31 cellular contexts compared by ENCODE assay signal in the genomic region with DNA sequence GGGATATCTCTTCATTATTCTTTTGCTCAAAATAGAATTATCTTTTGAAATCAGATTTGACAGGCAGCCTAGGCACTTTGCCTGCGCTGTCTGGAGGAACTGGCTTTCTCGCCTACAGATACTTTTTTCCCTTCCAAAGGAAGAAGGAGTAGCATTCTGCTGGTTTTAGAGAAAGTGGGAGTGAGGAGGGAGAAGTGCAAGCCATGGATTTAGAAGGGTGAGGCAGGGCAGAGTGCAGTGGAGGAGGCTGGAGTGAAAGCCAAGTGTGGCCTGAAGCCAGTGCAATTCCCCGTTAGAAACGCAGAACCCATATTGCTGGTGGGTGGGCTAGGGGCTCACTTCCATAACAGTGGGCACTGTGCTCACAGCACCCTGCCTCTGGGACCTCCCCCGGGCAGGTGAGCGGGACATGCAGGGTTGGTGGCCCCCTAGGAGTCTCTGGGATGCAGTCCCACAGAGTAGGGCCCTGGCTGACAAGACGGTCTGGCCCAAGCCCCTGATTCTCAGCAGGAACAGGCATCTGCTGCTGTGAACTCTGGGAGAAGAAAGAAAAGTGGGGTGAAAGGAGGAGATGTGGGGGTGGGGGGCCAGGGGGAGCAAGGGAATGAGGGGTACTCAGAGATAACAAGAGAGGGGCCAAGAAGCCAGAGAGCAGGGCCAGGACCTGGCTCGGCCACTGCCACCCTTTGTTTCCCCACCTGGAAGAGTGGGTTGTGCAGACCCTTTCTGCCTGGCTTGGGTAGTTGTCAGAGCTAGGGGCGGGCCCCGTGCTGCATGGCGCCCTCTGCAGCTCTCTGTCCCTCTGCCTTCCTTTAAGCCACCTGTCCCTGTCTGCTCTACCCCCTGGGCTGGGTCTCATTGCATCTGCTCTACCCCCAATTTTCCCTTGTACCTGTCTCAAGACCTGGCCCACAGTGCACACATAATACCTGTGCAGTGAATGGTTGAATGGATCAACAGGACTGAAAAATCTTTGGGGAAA.
DNase-seq lines count a peak whose midpoint lies in the region; ATAC-seq and TF ChIP-seq lines count a peak whose summit lies in the region.
"Had no signal": no experiment of that assay in that cellular context is flagged by ENCODE, and none has a peak within 500 bp of the region (broad histone marks: within the 10 kb centered on the region; RNA-seq: fewer than 3 reads in every experiment).

No MANE protein-coding gene starts in this region.

- ATAC-seq in activated CD8-positive, alpha-beta T cell treated with anti-CD3 and anti-CD28 coated beads, Interleukin-2, amount 10 ng/mL, durations not matched to agents 7 days and 5 days: no peak
- no peak for ATAC-seq in activated CD8-positive, alpha-beta T cell treated with anti-CD3 and anti-CD28 coated beads for 36 hours
- ATAC-seq in WTC11 (peak; percentile 79), right lobe of liver (no peak), sciatic nerve (no peak)
- ATAC-seq: right cardiac atrium had no signal

- H3K9me3 Mint-ChIP-seq in activated CD8-positive, alpha-beta T cell treated with anti-CD3 and anti-CD28 coated beads, Interleukin-2, amount 10 ng/mL, durations not matched to agents 7 days and 5 days (ENCODE audit: insufficient read depth): no peaks in the 10 kb centered on the region
- H3K9me3 Mint-ChIP-seq in activated CD8-positive, alpha-beta T cell treated with anti-CD3 and anti-CD28 coated beads for 36 hours: no peaks in the 10 kb centered on the region
- no peaks in the 10 kb centered on the region for H3K9me3 Mint-ChIP-seq in WTC11
- H3K9me3 Mint-ChIP-seq: dendritic cell treated with granulocyte-macrophage colony-stimulating factor and Interleukin-4, amounts not matched to agents 40 ng/mL and 50 ng/mL, for 4 days; memory B cell; naive B cell; T-helper 1 cell treated with Interleukin-12 subunit alpha and Interleukin-12 subunit beta and Interleukin-4 antibody, amounts not matched to agents 30 μg/mL and 1 μg/mL, for 36 hours had no signal

- no peaks in the 10 kb centered on the region for H3K36me3 Mint-ChIP-seq in activated CD8-positive, alpha-beta T cell treated with anti-CD3 and anti-CD28 coated beads, Interleukin-2, amount 10 ng/mL, durations not matched to agents 7 days and 5 days (ENCODE audit: low read depth)
- H3K36me3 Mint-ChIP-seq in activated CD8-positive, alpha-beta T cell treated with anti-CD3 and anti-CD28 coated beads for 36 hours (ENCODE audit: low read depth): no peaks in the 10 kb centered on the region
- H3K36me3 Mint-ChIP-seq in WTC11: no peaks in the 10 kb centered on the region
- H3K36me3 Mint-ChIP-seq: CD4-positive, alpha-beta memory T cell; memory B cell; naive B cell had no signal

- H3K4me3 ChIP-seq in right lobe of liver (peak overlapping the region in 2 of 3 donors; percentile 53 to 55), uterus (no peak overlapping the region), coronary artery (no peak overlapping the region)
- H3K4me3 ChIP-seq: ovary, SJSA1, tibial nerve had no signal

- H3K27ac ChIP-seq in right lobe of liver (no peak overlapping the region), uterus (no peak overlapping the region), coronary artery (no peak overlapping the region)
- H3K27ac ChIP-seq: 22Rv1, ovary, SJSA1, tibial nerve had no signal

- H3K9me3 ChIP-seq in right lobe of liver (no peaks in the 10 kb centered on the region), uterus (no peaks in the 10 kb centered on the region)
- H3K9me3 ChIP-seq: ovary, SJSA1, tibial nerve had no signal

- no peak overlapping the region for H3K4me3 Mint-ChIP-seq in activated CD8-positive, alpha-beta T cell treated with anti-CD3 and anti-CD28 coated beads, Interleukin-2, amount 10 ng/mL, durations not matched to agents 7 days and 5 days
- H3K4me3 Mint-ChIP-seq in activated CD8-positive, alpha-beta T cell treated with anti-CD3 and anti-CD28 coated beads for 36 hours: no peak overlapping the region
- no peak overlapping the region for H3K4me3 Mint-ChIP-seq in WTC11
- H3K4me3 Mint-ChIP-seq: CD4-positive, alpha-beta memory T cell; dendritic cell treated with granulocyte-macrophage colony-stimulating factor and Interleukin-4, amounts not matched to agents 40 ng/mL and 50 ng/mL, for 4 days; memory B cell; naive B cell; T-helper 1 cell treated with Interleukin-12 subunit alpha and Interleukin-12 subunit beta and Interleukin-4 antibody, amounts not matched to agents 30 μg/mL and 1 μg/mL, for 36 hours had no signal

- H3K27me3 ChIP-seq in right lobe of liver (no peaks in the 10 kb centered on the region), uterus (no peaks in the 10 kb centered on the region)
- H3K27me3 ChIP-seq: ovary, SJSA1, tibial nerve had no signal

- H3K4me1 Mint-ChIP-seq in activated CD8-positive, alpha-beta T cell treated with anti-CD3 and anti-CD28 coated beads, Interleukin-2, amount 10 ng/mL, durations not matched to agents 7 days and 5 days (ENCODE audit: low read depth): no peaks in the 10 kb centered on the region
- H3K4me1 Mint-ChIP-seq in activated CD8-positive, alpha-beta T cell treated with anti-CD3 and anti-CD28 coated beads for 36 hours (ENCODE audit: low read depth): no peaks in the 10 kb centered on the region
- H3K4me1 Mint-ChIP-seq in WTC11: peaks cover 12% of the 10 kb centered on the region
- H3K4me1 Mint-ChIP-seq: CD4-positive, alpha-beta memory T cell; memory B cell; naive B cell had no signal

- POLR2A ChIA-PET in activated CD8-positive, alpha-beta T cell treated with anti-CD3 and anti-CD28 coated beads, Interleukin-2, amount 10 ng/mL, durations not matched to agents 7 days and 5 days (lab: Charles Lee): interaction anchor here (0.6 kb wide), 1 partner anchor 662 kb away, joined by 3 read pairs; no protein-coding TSS in a partner anchor
- POLR2A ChIA-PET in activated CD8-positive, alpha-beta T cell treated with anti-CD3 and anti-CD28 coated beads for 36 hours (lab: Charles Lee): no interaction called here
- POLR2A ChIA-PET in WTC11 (lab: Charles Lee): no interaction called here

- 60% methylated on average over 5 of the region's 11 CpGs for WGBS in right lobe of liver (ENCODE audit: insufficient coverage, low coverage, low lambda C conversion rate, missing lambda C conversion rate)

- intact Hi-C loops in activated CD8-positive, alpha-beta T cell treated with anti-CD3 and anti-CD28 coated beads for 36 hours (cut with micrococcal nuclease): no loop called here
- intact Hi-C loops in right lobe of liver (cut with DNase I): loop anchor here (10.0 kb wide), 1 partner anchor 267 kb away; no protein-coding TSS in a partner anchor
- intact Hi-C loops in sciatic nerve (cut with DNase I): no loop called here
- intact Hi-C loops in uterus (cut with DNase I; ENCODE audit: low total_unique reads): no loop called here

- TF ChIP-seq POLR2A in right lobe of liver (IDR thresholded peaks at IDR 0.05): no peak
- TF ChIP-seq POLR2A in uterus (IDR thresholded peaks at IDR 0.05): no peak

- H3K36me3 ChIP-seq in right lobe of liver (no peaks in the 10 kb centered on the region), uterus (no peaks in the 10 kb centered on the region)
- H3K36me3 ChIP-seq: ovary, SJSA1, tibial nerve had no signal

- no peak for TF ChIP-seq CTCF in activated CD8-positive, alpha-beta T cell treated with anti-CD3 and anti-CD28 coated beads for 36 hours (IDR thresholded peaks at IDR 0.05)
- TF ChIP-seq CTCF in WTC11 (IDR thresholded peaks at IDR 0.05): no peak
- no peak for TF ChIP-seq CTCF in right lobe of liver (IDR thresholded peaks at IDR 0.05)
- TF ChIP-seq CTCF in uterus (IDR thresholded peaks at IDR 0.05): no peak
- no peak for TF ChIP-seq CTCF in coronary artery (IDR thresholded peaks at IDR 0.05)

- H3K27ac Mint-ChIP-seq in activated CD8-positive, alpha-beta T cell treated with anti-CD3 and anti-CD28 coated beads, Interleukin-2, amount 10 ng/mL, durations not matched to agents 7 days and 5 days: no peak overlapping the region
- no peak overlapping the region for H3K27ac Mint-ChIP-seq in activated CD8-positive, alpha-beta T cell treated with anti-CD3 and anti-CD28 coated beads for 36 hours
- H3K27ac Mint-ChIP-seq in WTC11: no peak overlapping the region
- H3K27ac Mint-ChIP-seq: CD4-positive, alpha-beta memory T cell; dendritic cell treated with granulocyte-macrophage colony-stimulating factor and Interleukin-4, amounts not matched to agents 40 ng/mL and 50 ng/mL, for 4 days; memory B cell; T-helper 1 cell treated with Interleukin-12 subunit alpha and Interleukin-12 subunit beta and Interleukin-4 antibody, amounts not matched to agents 30 μg/mL and 1 μg/mL, for 36 hours had no signal

- DNase-seq in activated CD8-positive, alpha-beta T cell treated with anti-CD3 and anti-CD28 coated beads, Interleukin-2, amount 10 ng/mL, durations not matched to agents 7 days and 5 days: peak; percentile 3
- no peak for DNase-seq in activated CD8-positive, alpha-beta T cell treated with anti-CD3 and anti-CD28 coated beads for 36 hours
- DNase-seq in WTC11 (ENCODE audit: low spot score): peak; percentile 34
- DNase-seq in right lobe of liver: no peak
- peak; percentile 22 for DNase-seq in sciatic nerve (ENCODE audit: low spot score)
- no peak for DNase-seq in uterus
- DNase-seq in coronary artery (ENCODE audit: low spot score): no peak
- DNase-seq in SKM-1 treated with dmso at 0.1 percent for 144 hours (lab: John Stamatoyannopoulos, UW; ENCODE audit: unreplicated experiment): no peak
- DNase-seq: activated CD4-positive, alpha-beta T cell treated with anti-CD3 and anti-CD28 coated beads for 4 hours; activated naive CD4-positive, alpha-beta T cell treated with anti-CD3 and anti-CD28 coated beads, Interleukin-2, amount 50 U/mL, for 16 hours; amygdala; CD4-positive, alpha-beta memory T cell; GDM1; GOT3; Karpas-422; kidney glomerular epithelial cell; MV-4-11; naive B cell; NCI-H1694 treated with DMSO at 0.1 percent for 48 hours; NCI-H2171 treated with DMSO at 0.1 percent for 48 hours; NCI-H524 treated with DMSO at 0.1 percent for 48 hours; NK-92 treated with Interleukin-12 subunit alpha and Interleukin-12 subunit beta, amount 100 ng/mL, for 24 hours; right cardiac atrium; stimulated activated naive CD4-positive, alpha-beta T cell treated with Interleukin-2 at 50 U/mL for 16 hours had no signal

- peaks cover 9% of the 10 kb centered on the region for H3K27me3 Mint-ChIP-seq in activated CD8-positive, alpha-beta T cell treated with anti-CD3 and anti-CD28 coated beads, Interleukin-2, amount 10 ng/mL, durations not matched to agents 7 days and 5 days (ENCODE audit: low read depth)
- peaks cover 4% of the 10 kb centered on the region for H3K27me3 Mint-ChIP-seq in activated CD8-positive, alpha-beta T cell treated with anti-CD3 and anti-CD28 coated beads for 36 hours
- H3K27me3 Mint-ChIP-seq in WTC11 (ENCODE audit: low read depth): no peaks in the 10 kb centered on the region

- CTCF ChIA-PET in activated CD8-positive, alpha-beta T cell treated with anti-CD3 and anti-CD28 coated beads, Interleukin-2, amount 10 ng/mL, durations not matched to agents 7 days and 5 days (lab: Charles Lee): interaction anchor here (0.9 kb wide), 1 partner anchor 15 kb away, joined by 3 read pairs; no protein-coding TSS in a partner anchor
- CTCF ChIA-PET in activated CD8-positive, alpha-beta T cell treated with anti-CD3 and anti-CD28 coated beads for 36 hours (lab: Charles Lee): no interaction called here
- CTCF ChIA-PET in WTC11 (lab: Charles Lee): interaction anchor here (0.6 to 1.0 kb wide), 4 partner anchors 41 to 144 kb away, joined by 3 to 5 read pairs (median 4); no protein-coding TSS in a partner anchor

- H3K4me1 ChIP-seq in right lobe of liver (peaks cover 0 to 44% (median 5%) of the 10 kb centered on the region in 4 donors), uterus (no peaks in the 10 kb centered on the region)
- H3K4me1 ChIP-seq: SJSA1 had no signal

Comparison
In these comparisons a context has a peak if more than half of its experiments do, and no peak if none do; other contexts are left out.
1. DNase-seq: peak in activated CD8-positive, alpha-beta T cell treated with anti-CD3 and anti-CD28 coated beads, Interleukin-2, amount 10 ng/mL, durations not matched to agents 7 days and 5 days (single experiment), WTC11 (single experiment) and sciatic nerve (single experiment); none in activated CD8-positive, alpha-beta T cell treated with anti-CD3 and anti-CD28 coated beads for 36 hours (single experiment), right lobe of liver (0 of 3), uterus (0 of 2), coronary artery (single experiment) and SKM-1 treated with dmso at 0.1 percent for 144 hours (single experiment).
2. H3K4me3 ChIP-seq: peak in right lobe of liver (2 of 3); none in uterus (0 of 2) and coronary artery (single experiment).
3. intact Hi-C loops: an anchor here in right lobe of liver (10.0 kb wide); none called in activated CD8-positive, alpha-beta T cell treated with anti-CD3 and anti-CD28 coated beads for 36 hours, sciatic nerve and uterus.